In the genomic region with DNA sequence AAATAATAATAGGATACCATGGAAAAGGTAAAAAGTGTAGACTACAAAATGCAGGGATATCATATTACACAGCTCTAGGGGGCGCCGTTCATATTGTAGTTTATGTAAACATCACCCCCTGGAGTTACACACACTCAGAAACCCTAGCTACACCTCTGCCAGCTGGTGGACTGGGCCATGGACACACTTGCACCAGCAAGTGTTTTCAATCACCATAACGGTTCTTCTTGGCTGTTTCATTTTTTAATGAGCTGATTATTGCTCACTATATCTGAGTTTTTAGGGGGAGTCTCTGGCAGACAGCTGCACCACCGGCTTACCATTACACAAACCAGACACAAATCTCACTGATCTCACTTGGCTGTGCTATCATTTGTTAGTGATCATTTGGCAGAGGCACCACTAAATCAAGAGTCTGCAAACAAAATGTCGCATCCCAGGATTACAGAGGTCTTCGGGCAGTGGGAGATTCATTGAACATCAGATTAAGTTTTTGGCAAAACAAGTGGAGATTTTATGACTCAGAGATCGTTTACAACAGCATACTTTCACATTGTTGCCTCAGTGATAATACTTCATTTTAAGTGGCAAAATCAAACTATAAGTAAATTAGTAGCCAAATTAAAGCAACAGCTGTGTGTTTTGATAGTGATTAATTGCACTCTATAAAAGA, we compare ENCODE assay signal across 1 cellular context.
TF ChIP-seq lines count a peak whose summit lies in the region.

No MANE protein-coding gene starts in this region.

TF ChIP-seq in SK-N-SH, 30 proteins besides CTCF, POLR2A, EP300 and RAD21 (continued from another document):
- TF ChIP-seq, protein P1, sequence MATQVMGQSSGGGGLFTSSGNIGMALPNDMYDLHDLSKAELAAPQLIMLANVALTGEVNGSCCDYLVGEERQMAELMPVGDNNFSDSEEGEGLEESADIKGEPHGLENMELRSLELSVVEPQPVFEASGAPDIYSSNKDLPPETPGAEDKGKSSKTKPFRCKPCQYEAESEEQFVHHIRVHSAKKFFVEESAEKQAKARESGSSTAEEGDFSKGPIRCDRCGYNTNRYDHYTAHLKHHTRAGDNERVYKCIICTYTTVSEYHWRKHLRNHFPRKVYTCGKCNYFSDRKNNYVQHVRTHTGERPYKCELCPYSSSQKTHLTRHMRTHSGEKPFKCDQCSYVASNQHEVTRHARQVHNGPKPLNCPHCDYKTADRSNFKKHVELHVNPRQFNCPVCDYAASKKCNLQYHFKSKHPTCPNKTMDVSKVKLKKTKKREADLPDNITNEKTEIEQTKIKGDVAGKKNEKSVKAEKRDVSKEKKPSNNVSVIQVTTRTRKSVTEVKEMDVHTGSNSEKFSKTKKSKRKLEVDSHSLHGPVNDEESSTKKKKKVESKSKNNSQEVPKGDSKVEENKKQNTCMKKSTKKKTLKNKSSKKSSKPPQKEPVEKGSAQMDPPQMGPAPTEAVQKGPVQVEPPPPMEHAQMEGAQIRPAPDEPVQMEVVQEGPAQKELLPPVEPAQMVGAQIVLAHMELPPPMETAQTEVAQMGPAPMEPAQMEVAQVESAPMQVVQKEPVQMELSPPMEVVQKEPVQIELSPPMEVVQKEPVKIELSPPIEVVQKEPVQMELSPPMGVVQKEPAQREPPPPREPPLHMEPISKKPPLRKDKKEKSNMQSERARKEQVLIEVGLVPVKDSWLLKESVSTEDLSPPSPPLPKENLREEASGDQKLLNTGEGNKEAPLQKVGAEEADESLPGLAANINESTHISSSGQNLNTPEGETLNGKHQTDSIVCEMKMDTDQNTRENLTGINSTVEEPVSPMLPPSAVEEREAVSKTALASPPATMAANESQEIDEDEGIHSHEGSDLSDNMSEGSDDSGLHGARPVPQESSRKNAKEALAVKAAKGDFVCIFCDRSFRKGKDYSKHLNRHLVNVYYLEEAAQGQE (IDR thresholded peaks at IDR 0.05; ENCODE audit: low read depth, low read length), result no peak
- TF ChIP-seq NFIC (IDR thresholded peaks at IDR 0.05; ENCODE audit: borderline replicate concordance) (no peak; the same call in 1 of the 2 replicates), JUND (IDR thresholded peaks at IDR 0.05) (no peak), MEF2A (IDR thresholded peaks at IDR 0.05; ENCODE audit: borderline replicate concordance, low read depth) (no peak), EZH2phosphoT487 (IDR thresholded peaks at IDR 0.05; ENCODE audit: borderline replicate concordance, low read depth) (no peak), POLR2AphosphoS5 (IDR thresholded peaks at IDR 0.05; ENCODE audit: low read depth, low read length) (no peak), FOXJ3 (CRISPR knock-in tag; IDR thresholded peaks at IDR 0.05) (0 out of 2 replicates have a peak, but pooled peaks have one; percentile 52), CHD2 (IDR thresholded peaks at IDR 0.05; ENCODE audit: low read length, partially characterized antibody) (peak; percentile 73), RCOR1 (IDR thresholded peaks at IDR 0.05; ENCODE audit: low read length) (0 out of 2 replicates have a peak, but pooled peaks have one; percentile 70), NRF1 (IDR thresholded peaks at IDR 0.05; ENCODE audit: low read depth, low read length) (no peak)
- TF ChIP-seq, protein P2, sequence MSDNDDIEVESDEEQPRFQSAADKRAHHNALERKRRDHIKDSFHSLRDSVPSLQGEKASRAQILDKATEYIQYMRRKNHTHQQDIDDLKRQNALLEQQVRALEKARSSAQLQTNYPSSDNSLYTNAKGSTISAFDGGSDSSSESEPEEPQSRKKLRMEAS (IDR thresholded peaks at IDR 0.05; ENCODE audit: low read depth), result no peak
